Comparison of ENCODE assay signal across 11 cellular contexts in the genomic region with DNA sequence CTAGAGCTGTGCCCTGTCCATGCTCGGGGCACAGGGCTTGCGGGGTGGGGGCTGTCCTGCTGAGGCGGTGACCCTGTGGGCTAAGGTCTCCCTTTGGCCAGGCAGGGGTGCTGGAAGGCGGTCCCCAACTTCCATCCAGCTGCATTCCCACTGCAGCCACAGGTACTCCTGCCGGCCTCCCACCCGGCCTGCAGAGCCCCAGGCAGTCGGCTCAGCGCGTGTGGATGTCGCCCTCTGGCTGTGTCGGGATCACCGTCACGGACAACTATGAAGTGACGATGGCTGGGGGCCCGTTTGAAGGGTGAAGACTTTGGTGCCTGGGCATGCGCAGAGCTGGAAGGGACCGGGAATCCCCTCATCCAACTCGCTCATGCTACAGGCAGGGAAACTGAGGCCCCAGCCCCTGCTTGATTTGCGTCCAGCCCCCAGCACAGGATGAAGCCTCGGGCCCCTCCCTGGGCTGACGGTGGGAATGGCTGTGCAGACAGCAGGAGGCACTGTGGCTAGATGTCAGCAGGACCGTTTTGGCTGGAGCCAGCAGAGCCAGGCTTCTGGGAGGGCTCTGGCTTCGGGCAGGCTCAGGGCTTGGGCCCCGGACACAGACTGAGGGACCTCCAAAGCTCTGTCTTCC. TPM values are rescaled to one million over a fixed set of nuclear protein-coding genes. Genes with fewer than 3 reads are reported as not detected.
DNase-seq lines count a peak whose midpoint lies in the region; ATAC-seq and TF ChIP-seq lines count a peak whose summit lies in the region.
"Had no signal": no experiment of that assay in that cellular context is flagged by ENCODE, and none has a peak within 500 bp of the region (broad histone marks: within the 10 kb centered on the region; RNA-seq: fewer than 3 reads in every experiment).

No MANE protein-coding gene starts in this region.

- TF ChIP-seq CTCF in GM23338 (conservative IDR thresholded peaks at IDR 0.05; ENCODE audit: low read depth in 2 of 2): peak; percentile 29 to 78; a peak in 3 of 4 replicates

- peak; percentile 28 for ATAC-seq in GM23338
- peak; percentile 47 to 85 for ATAC-seq in left cardiac atrium
- ATAC-seq in sciatic nerve: no peak
- ATAC-seq in GM19035 (IDR thresholded peaks at IDR 0.05; ENCODE audit: unreplicated experiment): no peak
- no peak for ATAC-seq in GM21381 (IDR thresholded peaks at IDR 0.05; ENCODE audit: unreplicated experiment)

- no peak overlapping the region for H3K4me2 ChIP-seq in GM23338

- intact Hi-C loops in left cardiac atrium (cut with DNase I) (loop anchor here (5.0 to 10.0 kb wide), 2 partner anchors 53 to 56 kb away; partner anchors contain the start of gene INTS1 (in 2 of the 2)), sciatic nerve (cut with DNase I) (no loop called here)

- no peaks in the 10 kb centered on the region for H3K36me3 Mint-ChIP-seq in GM23338 (ENCODE audit: low read depth)
- H3K36me3 Mint-ChIP-seq: activated naive CD8-positive, alpha-beta T cell treated with anti-CD3 and anti-CD28 coated beads for 36 hours had no signal

- no peak overlapping the region for H3K27ac ChIP-seq in GM23338 (ENCODE audit: low read depth)

- no peaks in the 10 kb centered on the region for H3K79me2 ChIP-seq in GM23338 (replicated peaks; ENCODE audit: insufficient read depth)

- H3K4me1 ChIP-seq in GM23338 (ENCODE audit: insufficient read depth): peaks cover 9% of the 10 kb centered on the region; the same call in 1 of the 2 replicates

- no peaks in the 10 kb centered on the region for H3F3A ChIP-seq in GM23338 (replicated peaks; ENCODE audit: low read depth)

- peaks cover 6% of the 10 kb centered on the region for H3K27me3 Mint-ChIP-seq in GM23338 (ENCODE audit: insufficient read depth, low read depth, poor library complexity)
- H3K27me3 Mint-ChIP-seq: activated naive CD8-positive, alpha-beta T cell treated with anti-CD3 and anti-CD28 coated beads for 36 hours had no signal

- H3K36me3 ChIP-seq in GM23338 (ENCODE audit: insufficient read depth): no peaks in the 10 kb centered on the region

- DNase-seq in GM23338 (ENCODE audit: low spot score) (peak; percentile 70), SHP77 (lab: John Stamatoyannopoulos, UW) (peak; percentile 78 to 85), left cardiac atrium (peak; percentile 68), sciatic nerve (ENCODE audit: low spot score) (peak; percentile 61), NCI-H2081 (lab: John Stamatoyannopoulos, UW) (no peak), SW 1271 (lab: John Stamatoyannopoulos, UW) (no peak)
- DNase-seq: activated CD4-positive, CD25-positive, alpha-beta regulatory T cell treated with anti-CD3 and anti-CD28 coated beads, Interleukin-2, amount 50 U/mL, for 72 hours; activated naive CD8-positive, alpha-beta T cell treated with anti-CD3 and anti-CD28 coated beads for 36 hours; NCI-H345 had no signal

- H3K9me3 Mint-ChIP-seq in GM23338: no peaks in the 10 kb centered on the region
- H3K9me3 Mint-ChIP-seq: activated naive CD8-positive, alpha-beta T cell treated with anti-CD3 and anti-CD28 coated beads for 36 hours had no signal

- no peaks in the 10 kb centered on the region for H3K9me2 ChIP-seq in GM23338 (ENCODE audit: insufficient read depth)

- no peak overlapping the region for H3K4me3 Mint-ChIP-seq in GM23338
- H3K4me3 Mint-ChIP-seq: activated naive CD8-positive, alpha-beta T cell treated with anti-CD3 and anti-CD28 coated beads for 36 hours had no signal

- no peak overlapping the region for H2AFZ ChIP-seq in GM23338

- H4K20me1 ChIP-seq in GM23338 (replicated peaks; ENCODE audit: insufficient read depth): no peaks in the 10 kb centered on the region

- no peaks in the 10 kb centered on the region for H3K27me3 ChIP-seq in GM23338 (ENCODE audit: insufficient read depth)

- H3K27ac Mint-ChIP-seq in GM23338: no peak overlapping the region
- H3K27ac Mint-ChIP-seq: activated naive CD8-positive, alpha-beta T cell treated with anti-CD3 and anti-CD28 coated beads for 36 hours had no signal

- H3K4me3 ChIP-seq in GM23338: no peak overlapping the region

- peaks cover 11% of the 10 kb centered on the region for H3K4me1 Mint-ChIP-seq in GM23338

TF ChIP-seq in GM23338, 12 proteins besides CTCF, POLR2A, EP300 and RAD21 (continues in another document):
- TF ChIP-seq JUNB (IDR thresholded peaks at IDR 0.05; ENCODE audit: unreplicated experiment) (no peak), CREB1 (CRISPR knock-in tag; IDR thresholded peaks at IDR 0.05; ENCODE audit: low read depth) (no peak), NANOG (IDR thresholded peaks at IDR 0.05; ENCODE audit: borderline replicate concordance) (no peak), ZNF462 (CRISPR knock-in tag; IDR thresholded peaks at IDR 0.05) (no peak)

RNA-seq across cellular contexts. Expression of gene TMEM184A, which starts 2.3 kb away (rescaled TPM):
- total RNA-seq in GM23338 (2014; rRNA removed; shearing (Covaris generic)): 0.04 and 0.66 TPM in 2 replicates
- 0.03 and 0.18 TPM in 2 replicates for polyA plus RNA-seq in GM23338 (2016; fragmentation: Nextera tagmentation; extraction: Ambion mirVana)
- total RNA-seq in left cardiac atrium (under 1 TPM; 0.18 to 0.31 TPM), sciatic nerve (0.27 TPM)

RNA-seq across cellular contexts. Expression of gene PSMG3, which starts 11.5 kb away (rescaled TPM):
- total RNA-seq in GM23338 (2014; rRNA removed; shearing (Covaris generic)): 28.3 and 32.0 TPM in 2 replicates
- 84.8 and 93.6 TPM in 2 replicates for polyA plus RNA-seq in GM23338 (2016; fragmentation: Nextera tagmentation; extraction: Ambion mirVana)
- 10 to 100 TPM; 14.3 to 15.0 TPM for total RNA-seq in left cardiac atrium
- total RNA-seq in sciatic nerve: 17.5 TPM

RNA-seq across cellular contexts. Expression of gene MAFK, which starts 27.8 kb away (rescaled TPM):
- 14.2 and 19.3 TPM in 2 replicates for total RNA-seq in GM23338 (2014; rRNA removed; shearing (Covaris generic))
- polyA plus RNA-seq in GM23338 (2016; fragmentation: Nextera tagmentation; extraction: Ambion mirVana): 4.4 and 5.1 TPM in 2 replicates
- total RNA-seq in left cardiac atrium: 10 to 100 TPM; 43.6 to 73.1 TPM
- total RNA-seq in sciatic nerve: 57.2 TPM

RNA-seq across cellular contexts. Expression of gene INTS1, which starts 54.1 kb away (rescaled TPM):
- total RNA-seq in GM23338 (2014; rRNA removed; shearing (Covaris generic)): 81.1 and 111 TPM in 2 replicates
- 31.4 and 35.1 TPM in 2 replicates for polyA plus RNA-seq in GM23338 (2016; fragmentation: Nextera tagmentation; extraction: Ambion mirVana)
- total RNA-seq in left cardiac atrium: 10 to 100 TPM; 26.9 to 42.4 TPM
- total RNA-seq in sciatic nerve: 78.4 TPM

Comparison
In these comparisons a context has a peak if more than half of its experiments do, and no peak if none do; other contexts are left out.
1. ATAC-seq: peak in GM23338 (single experiment) and left cardiac atrium (2 of 2); none in sciatic nerve (single experiment), GM19035 (single experiment) and GM21381 (single experiment).
2. DNase-seq: peak in GM23338 (single experiment), SHP77 (2 of 2), left cardiac atrium (single experiment) and sciatic nerve (single experiment); none in NCI-H2081 (0 of 2) and SW 1271 (0 of 2).